8 cellular contexts compared by ENCODE assay signal in the genomic region with DNA sequence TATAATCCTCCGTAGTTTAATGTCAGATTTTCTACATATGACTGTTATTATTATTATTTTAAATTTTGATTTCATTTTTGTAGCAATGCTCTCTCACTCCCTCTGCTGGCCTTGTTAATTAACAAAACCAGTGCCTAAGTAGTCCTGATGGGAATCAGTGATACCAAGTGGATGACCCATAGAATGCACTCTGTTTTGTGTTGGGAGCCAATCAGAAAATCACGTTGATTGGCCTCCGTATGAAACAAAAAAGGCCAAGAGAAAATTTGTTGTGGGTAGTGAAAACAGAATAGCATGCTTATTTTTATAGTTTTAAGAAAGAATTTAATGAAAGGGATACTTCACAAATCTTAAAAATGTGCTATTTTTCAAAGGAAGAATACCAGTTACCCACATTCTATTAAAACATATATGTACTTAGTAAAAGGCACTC. TPM values are rescaled to one million over a fixed set of nuclear protein-coding genes. Genes with fewer than 3 reads are reported as not detected.
DNase-seq lines count a peak whose midpoint lies in the region; ATAC-seq and TF ChIP-seq lines count a peak whose summit lies in the region.

No MANE protein-coding gene starts in this region.

- H3K27ac ChIP-seq in ascending aorta, result no peak overlapping the region
- no peak overlapping the region for H3K27ac ChIP-seq in CD8-positive, alpha-beta T cell (ENCODE audit: low read depth, low read length)

- POLR2A ChIA-PET in CD8-positive, alpha-beta T cell (lab: Charles Lee), result no interaction called here
- POLR2A ChIA-PET in activated CD4-positive, alpha-beta memory T cell treated with anti-CD3 and anti-CD28 coated beads for 36 hours (lab: Charles Lee), result no interaction called here

- H3K4me1 ChIP-seq in ascending aorta, result no peaks in the 10 kb centered on the region
- no peaks in the 10 kb centered on the region for H3K4me1 ChIP-seq in CD8-positive, alpha-beta T cell (ENCODE audit: insufficient read depth, low read length)

- H3K4me3 ChIP-seq in GM12865 (ENCODE audit: low read depth, low read length) (no peak overlapping the region), ascending aorta (no peak overlapping the region)
- no peak overlapping the region for H3K4me3 ChIP-seq in Jurkat, Clone E6-1 (ENCODE audit: low read length)
- no peak overlapping the region for H3K4me3 ChIP-seq in CD8-positive, alpha-beta T cell (ENCODE audit: low read depth, low read length)

- TF ChIP-seq CTCF in GM12865 (IDR thresholded peaks at IDR 0.05; ENCODE audit: insufficient read depth, low read depth, low read length, missing control alignments) (peak; percentile 51), ascending aorta (IDR thresholded peaks at IDR 0.05) (peak; percentile 30 to 77 (median 75))
- TF ChIP-seq CTCF in CD8-positive, alpha-beta T cell (IDR thresholded peaks at IDR 0.05), result no peak

- H3K27me3 ChIP-seq in ascending aorta, result no peaks in the 10 kb centered on the region
- no peaks in the 10 kb centered on the region for H3K27me3 ChIP-seq in CD8-positive, alpha-beta T cell (ENCODE audit: insufficient read depth, low read length)

- CTCF ChIA-PET in CD8-positive, alpha-beta T cell (lab: Charles Lee), result interaction anchor here (0.6 to 1.0 kb wide), 2 partner anchors 9 to 12 kb away, joined by 3 to 4 read pairs; no protein-coding TSS in a partner anchor
- CTCF ChIA-PET in activated CD4-positive, alpha-beta memory T cell treated with anti-CD3 and anti-CD28 coated beads for 36 hours (lab: Charles Lee), result interaction anchor here (1.0 to 1.5 kb wide), 3 partner anchors 12 to 252 kb away, joined by 3 to 4 read pairs (median 3); no protein-coding TSS in a partner anchor

- H3K27me3 Mint-ChIP-seq in CD8-positive, alpha-beta T cell (ENCODE audit: low read depth), result peaks cover 8% of the 10 kb centered on the region
- peaks cover 9% of the 10 kb centered on the region for H3K27me3 Mint-ChIP-seq in activated CD4-positive, alpha-beta memory T cell treated with anti-CD3 and anti-CD28 coated beads for 36 hours

- no peak overlapping the region for H3K27ac Mint-ChIP-seq in CD8-positive, alpha-beta T cell
- no peak overlapping the region for H3K27ac Mint-ChIP-seq in activated CD4-positive, alpha-beta memory T cell treated with anti-CD3 and anti-CD28 coated beads for 36 hours

- H3K36me3 ChIP-seq in ascending aorta, result no peaks in the 10 kb centered on the region
- no peaks in the 10 kb centered on the region for H3K36me3 ChIP-seq in CD8-positive, alpha-beta T cell (ENCODE audit: insufficient read depth, low read length)

- H3K9me3 ChIP-seq in ascending aorta, result no peaks in the 10 kb centered on the region
- no peaks in the 10 kb centered on the region for H3K9me3 ChIP-seq in CD8-positive, alpha-beta T cell (ENCODE audit: low read length)

- H3K9me3 Mint-ChIP-seq in CD8-positive, alpha-beta T cell, result no peaks in the 10 kb centered on the region
- H3K9me3 Mint-ChIP-seq in activated CD4-positive, alpha-beta memory T cell treated with anti-CD3 and anti-CD28 coated beads for 36 hours, result no peaks in the 10 kb centered on the region

- DNase-seq in GM12865 (ENCODE audit: low read depth), result peak; percentile 42
- DNase-seq in Jurkat, Clone E6-1 (ENCODE audit: low read depth, low spot score), result peak; percentile 11
- DNase-seq in ascending aorta (ENCODE audit: low spot score in 2 of 2), result no peak
- DNase-seq in iris pigment epithelial cell (ENCODE audit: low read depth), result peak; percentile 47
- DNase-seq in CD8-positive, alpha-beta T cell, result no peak
- no peak for DNase-seq in COLO668 (lab: John Stamatoyannopoulos, UW; ENCODE audit: unreplicated experiment)
- DNase-seq in activated CD4-positive, alpha-beta memory T cell treated with anti-CD3 and anti-CD28 coated beads for 36 hours, result no peak

- H3K4me1 Mint-ChIP-seq in CD8-positive, alpha-beta T cell (ENCODE audit: low read depth), result no peaks in the 10 kb centered on the region
- no peaks in the 10 kb centered on the region for H3K4me1 Mint-ChIP-seq in activated CD4-positive, alpha-beta memory T cell treated with anti-CD3 and anti-CD28 coated beads for 36 hours (ENCODE audit: low read depth)

- ATAC-seq in CD8-positive, alpha-beta T cell, result no peak
- ATAC-seq in HG03442 (IDR thresholded peaks at IDR 0.05; ENCODE audit: unreplicated experiment), result no peak

- H3K36me3 Mint-ChIP-seq in CD8-positive, alpha-beta T cell, result no peaks in the 10 kb centered on the region
- no peaks in the 10 kb centered on the region for H3K36me3 Mint-ChIP-seq in activated CD4-positive, alpha-beta memory T cell treated with anti-CD3 and anti-CD28 coated beads for 36 hours

- intact Hi-C loops in ascending aorta (cut with DNase I), result loop anchor here (1.0 to 5.0 kb wide), 2 partner anchors 251 to 632 kb away; no protein-coding TSS in a partner anchor
- intact Hi-C loops in CD8-positive, alpha-beta T cell (cut with DNase I, micrococcal nuclease), result loop anchor here in 1 of 2 experiments (1.0 kb wide), 1 partner anchor 1615 kb away; no protein-coding TSS in a partner anchor
- intact Hi-C loops in activated CD4-positive, alpha-beta memory T cell treated with anti-CD3 and anti-CD28 coated beads for 36 hours (cut with micrococcal nuclease), result loop anchor here (10.0 kb wide), 1 partner anchor 1380 kb away; no protein-coding TSS in a partner anchor

- H3K4me3 Mint-ChIP-seq in CD8-positive, alpha-beta T cell, result no peak overlapping the region
- no peak overlapping the region for H3K4me3 Mint-ChIP-seq in activated CD4-positive, alpha-beta memory T cell treated with anti-CD3 and anti-CD28 coated beads for 36 hours

RNA-seq across cellular contexts. Expression of gene MEIS2, which starts 34.4 kb away (rescaled TPM):
- polyA plus RNA-seq in Jurkat, Clone E6-1 (2012; ENCODE audit: insufficient read depth, insufficient read length), result 14.4 TPM
- total RNA-seq in ascending aorta, result 11.5 TPM
- not detected for total RNA-seq in CD8-positive, alpha-beta T cell
- total RNA-seq in activated CD4-positive, alpha-beta memory T cell treated with anti-CD3 and anti-CD28 coated beads for 36 hours, result not detected

Comparison
In these comparisons a context has a peak if more than half of its experiments do, and no peak if none do; other contexts are left out.
1. DNase-seq: peak in GM12865 (single experiment), Jurkat, Clone E6-1 (single experiment) and iris pigment epithelial cell (single experiment); none in ascending aorta (0 of 2), CD8-positive, alpha-beta T cell (0 of 7), COLO668 (single experiment) and activated CD4-positive, alpha-beta memory T cell treated with anti-CD3 and anti-CD28 coated beads for 36 hours (single experiment).
2. RNA of gene MEIS2, which starts 34.4 kb away (total RNA-seq): 11.5 TPM in ascending aorta (single experiment); not detected in activated CD4-positive, alpha-beta memory T cell treated with anti-CD3 and anti-CD28 coated beads for 36 hours and not detected in CD8-positive, alpha-beta T cell; every median in the first group is over 10 times any median in the second.